In genomic region chr12:57109207-57110160, GRCh38 we compare ENCODE assay signal across 8 cellular contexts. TPM values are rescaled to one million over a fixed set of nuclear protein-coding genes. Genes with fewer than 3 reads are reported as not detected.
A peak's percentile ranks its signal among the peaks of the same experiment; 100 is the strongest.
DNase-seq lines count a peak whose midpoint lies in the region; ATAC-seq, FAIRE-seq and TF ChIP-seq lines count a peak whose summit lies in the region.

No MANE protein-coding gene starts in this region.

- peaks cover 58% of the 10 kb centered on the region for H3K4me1 Mint-ChIP-seq in CD8-positive, alpha-beta T cell (ENCODE audit: low read depth)

- H4K20me1 ChIP-seq in OCI-LY7 (ENCODE audit: insufficient read depth, low read length): no peaks in the 10 kb centered on the region

- H3K79me2 ChIP-seq in OCI-LY7 (ENCODE audit: insufficient read depth, low read depth, low read length): peaks cover 29% of the 10 kb centered on the region; the same call in 1 of the 2 replicates

- H3K27me3 Mint-ChIP-seq in CD8-positive, alpha-beta T cell (ENCODE audit: low read depth): no peaks in the 10 kb centered on the region

- no TSS peak for BruUV-seq in OCI-LY7 (replicated peaks; lab: Mats Ljungman, UMichigan)

- peak overlapping the region; percentile 80 for H3K4me2 ChIP-seq in OCI-LY7 (ENCODE audit: low read length)

- H3K9me3 Mint-ChIP-seq in CD8-positive, alpha-beta T cell: no peaks in the 10 kb centered on the region

- H3K27ac Mint-ChIP-seq in CD8-positive, alpha-beta T cell: peak overlapping the region; percentile 94

- H3K4me3 Mint-ChIP-seq in CD8-positive, alpha-beta T cell: peak overlapping the region; percentile 91

- POLR2A ChIA-PET in CD8-positive, alpha-beta T cell (lab: Charles Lee): interaction anchor here (1.1 to 7.2 kb wide), 6 partner anchors 16 to 40 kb away, joined by 3 to 244 read pairs (median 36); partner anchors contain the start of genes NAB2 and NEMP1
- POLR2A ChIA-PET in OCI-LY7 (lab: Charles Lee): interaction anchor here (0.5 to 4.1 kb wide), 5 partner anchors 30 to 309 kb away, joined by 3 to 45 read pairs (median 4); no protein-coding TSS in a partner anchor

- no peaks in the 10 kb centered on the region for H3K9me2 ChIP-seq in OCI-LY7 (ENCODE audit: insufficient read depth, low read length)

- no peak for DNase-seq in CD8-positive, alpha-beta T cell
- DNase-seq in OCI-LY7 (ENCODE audit: low spot score) (no peak), epithelial cell of prostate (ENCODE audit: low read depth, low spot score) (no peak), ovary (no peak), HK-2 (ENCODE audit: unreplicated experiment) (no peak), RCC 7860 (ENCODE audit: low spot score) (no peak)

- no peaks in the 10 kb centered on the region for H3K9me3 ChIP-seq in CD8-positive, alpha-beta T cell (ENCODE audit: low read length)
- H3K9me3 ChIP-seq in OCI-LY7 (ENCODE audit: low read length) (no peaks in the 10 kb centered on the region), ovary (no peaks in the 10 kb centered on the region)

- no peak for FAIRE-seq in RCC 7860 (lab: Jason Lieb, UNC)

- TF ChIP-seq POLR2A in ovary (IDR thresholded peaks at IDR 0.05): no peak

- peak overlapping the region; percentile 87 for H3K27ac ChIP-seq in CD8-positive, alpha-beta T cell (ENCODE audit: low read depth, low read length)
- H3K27ac ChIP-seq in OCI-LY7 (ENCODE audit: low read depth, low read length, poor library complexity, severe bottlenecking): peak overlapping the region; percentile 75
- H3K27ac ChIP-seq in epithelial cell of prostate: peak overlapping the region; percentile 99
- peak overlapping the region in 1 of 2 donors; percentile 99 for H3K27ac ChIP-seq in ovary

- peak overlapping the region; percentile 100 for H3K4me3 ChIP-seq in CD8-positive, alpha-beta T cell (ENCODE audit: low read depth, low read length)
- H3K4me3 ChIP-seq in OCI-LY7 (ENCODE audit: low read depth, low read length, poor library complexity, severe bottlenecking) (peak overlapping the region; percentile 90), ovary (peak overlapping the region; percentile 49)

- no peak for TF ChIP-seq EP300 in ovary (IDR thresholded peaks at IDR 0.05)

- 42 to 49% (median 46%) methylated on average over 8 of the region's 8 CpGs for WGBS in ovary, 3 donors

- H2AFZ ChIP-seq in OCI-LY7 (ENCODE audit: low read length): no peak overlapping the region; the same call in 1 of the 2 replicates

- no peaks in the 10 kb centered on the region for H3K27me3 ChIP-seq in CD8-positive, alpha-beta T cell (ENCODE audit: insufficient read depth, low read length)
- H3K27me3 ChIP-seq in ovary: no peaks in the 10 kb centered on the region

- peaks cover 24% of the 10 kb centered on the region for H3K4me1 ChIP-seq in CD8-positive, alpha-beta T cell (ENCODE audit: insufficient read depth, low read length)
- peaks cover 35% of the 10 kb centered on the region for H3K4me1 ChIP-seq in OCI-LY7 (ENCODE audit: insufficient read depth, low read length, poor library complexity, severe bottlenecking)
- H3K4me1 ChIP-seq in ovary (ENCODE audit: insufficient read depth): peaks cover 2% of the 10 kb centered on the region

- no peak for TF ChIP-seq CTCF in CD8-positive, alpha-beta T cell (IDR thresholded peaks at IDR 0.05)
- TF ChIP-seq CTCF in OCI-LY7 (conservative IDR thresholded peaks at IDR 0.05; ENCODE audit: low read length) (no peak), ovary (IDR thresholded peaks at IDR 0.05) (no peak)

- intact Hi-C loops in CD8-positive, alpha-beta T cell (cut with DNase I, micrococcal nuclease): loop anchor here in 1 of 2 experiments (2.0 to 5.0 kb wide), 5 partner anchors 31 to 472 kb away; partner anchors contain the start of genes ARHGAP9, INHBC, NEMP1 and R3HDM2
- intact Hi-C loops in OCI-LY7 (cut with micrococcal nuclease; ENCODE audit: unreplicated experiment): loop anchor here (2.0 to 10.0 kb wide), 3 partner anchors 133 to 595 kb away; no protein-coding TSS in a partner anchor
- intact Hi-C loops in ovary (cut with DNase I): loop anchor here in 3 of 4 donors (2.0 to 5.0 kb wide), 5 partner anchors 21 to 102 kb away; partner anchors contain the start of genes NAB2 (in 1 of the 3) and ZBTB39 (in 1 of the 3)

- no peak for ATAC-seq in CD8-positive, alpha-beta T cell
- ATAC-seq in GM19035 (IDR thresholded peaks at IDR 0.05; ENCODE audit: unreplicated experiment) (no peak), HG02973 (IDR thresholded peaks at IDR 0.05; ENCODE audit: unreplicated experiment) (no peak)

- H3K36me3 Mint-ChIP-seq in CD8-positive, alpha-beta T cell: peaks cover 50% of the 10 kb centered on the region

- CTCF ChIA-PET in CD8-positive, alpha-beta T cell (lab: Charles Lee): interaction anchor here (3.5 to 11.8 kb wide), 4 partner anchors 15 to 103 kb away, joined by 43 to 547 read pairs (median 98); partner anchors contain the start of genes LRP1, NAB2, NEMP1 and ZBTB39
- CTCF ChIA-PET in OCI-LY7 (lab: Charles Lee; ENCODE audit: unreplicated experiment): interaction anchor here (0.6 kb wide), 1 partner anchor 340 kb away, joined by 5 read pairs; no protein-coding TSS in a partner anchor

- H3K36me3 ChIP-seq in CD8-positive, alpha-beta T cell (ENCODE audit: insufficient read depth, low read length): peaks cover 19% of the 10 kb centered on the region
- H3K36me3 ChIP-seq in OCI-LY7 (ENCODE audit: insufficient read depth, low read length): peaks cover 43% of the 10 kb centered on the region
- H3K36me3 ChIP-seq in ovary: no peaks in the 10 kb centered on the region

RNA-seq across cellular contexts. Expression of gene STAT6, which starts 1.7 kb away (rescaled TPM):
- 100 to 1,000 TPM; 116 to 127 TPM for total RNA-seq in CD8-positive, alpha-beta T cell
- total RNA-seq in OCI-LY7 (2014; rRNA removed; shearing (Covaris generic)): 72.3 and 73.6 TPM in 2 replicates
- total RNA-seq in OCI-LY7 (2022): 118 and 128 TPM in 2 replicates
- 100 to 1,000 TPM in 5 of 7 donors, 10 to 100 TPM in 2; 67.4 to 211 (median 168) TPM for total RNA-seq in ovary
- 100 to 1,000 TPM; 145 to 158 TPM for polyA plus RNA-seq in ovary

RNA-seq across cellular contexts. Expression of gene LRP1, which starts 18.8 kb away (rescaled TPM):
- total RNA-seq in CD8-positive, alpha-beta T cell: 1 to 10 TPM; 3.6 to 4.0 TPM
- 1.1 and 2.2 TPM in 2 replicates for total RNA-seq in OCI-LY7 (2014; rRNA removed; shearing (Covaris generic))
- 2.3 and 4.4 TPM in 2 replicates for total RNA-seq in OCI-LY7 (2022)
- total RNA-seq in ovary: 100 to 1,000 TPM; 148 to 640 (median 405) TPM
- polyA plus RNA-seq in ovary: 100 to 1,000 TPM in 1 of 2 donors, 10 to 100 TPM in 1; 76.4 to 168 TPM

RNA-seq across cellular contexts. Expression of gene NAB2, which starts 20.6 kb away (rescaled TPM):
- total RNA-seq in CD8-positive, alpha-beta T cell: 1 to 10 TPM; 5.9 to 6.7 TPM
- 8.5 and 9.6 TPM in 2 replicates for total RNA-seq in OCI-LY7 (2014; rRNA removed; shearing (Covaris generic))
- 4.7 and 6.8 TPM in 2 replicates for total RNA-seq in OCI-LY7 (2022)
- 100 to 1,000 TPM in 1 of 7 donors, 10 to 100 TPM in 6; 37.6 to 103 (median 70.8) TPM for total RNA-seq in ovary
- polyA plus RNA-seq in ovary: 10 to 100 TPM; 27.5 to 47.4 TPM

RNA-seq across cellular contexts. Expression of gene NEMP1, which starts 30.9 kb away (rescaled TPM):
- total RNA-seq in CD8-positive, alpha-beta T cell: 1 to 10 TPM; 4.3 to 7.4 TPM
- 39.8 and 45.7 TPM in 2 replicates for total RNA-seq in OCI-LY7 (2014; rRNA removed; shearing (Covaris generic))
- total RNA-seq in OCI-LY7 (2022): 85.2 and 86.3 TPM in 2 replicates
- total RNA-seq in ovary: 10 to 100 TPM in 5 of 7 donors, 1 to 10 TPM in 2; 6.8 to 14.9 (median 10.8) TPM
- polyA plus RNA-seq in ovary: 10 to 100 TPM in 1 of 2 donors, 1 to 10 TPM in 1; 5.8 to 11.1 TPM

RNA-seq across cellular contexts. Expression of gene LRP1-AS, which starts 37.9 kb away (rescaled TPM):
- not detected for total RNA-seq in CD8-positive, alpha-beta T cell
- not detected in 2 replicates for total RNA-seq in OCI-LY7 (2014; rRNA removed; shearing (Covaris generic))
- total RNA-seq in OCI-LY7 (2022): not detected in 2 replicates
- total RNA-seq in ovary: not detected
- polyA plus RNA-seq in ovary: not detected

Comparison
In these comparisons a context has a peak if more than half of its experiments do, and no peak if none do; other contexts are left out.
1. H3K4me3 ChIP-seq: peak in every context shown above with its lines; median percentile 100 in CD8-positive, alpha-beta T cell; 90 in OCI-LY7; 49 in ovary.
2. RNA of gene LRP1, which starts 18.8 kb away (total RNA-seq): 148 to 640 TPM in ovary; 1.1 to 4.4 TPM in OCI-LY7 and 3.6 to 4.0 TPM in CD8-positive, alpha-beta T cell; every median in the first group is over 10 times any median in the second.